In the genomic region with DNA sequence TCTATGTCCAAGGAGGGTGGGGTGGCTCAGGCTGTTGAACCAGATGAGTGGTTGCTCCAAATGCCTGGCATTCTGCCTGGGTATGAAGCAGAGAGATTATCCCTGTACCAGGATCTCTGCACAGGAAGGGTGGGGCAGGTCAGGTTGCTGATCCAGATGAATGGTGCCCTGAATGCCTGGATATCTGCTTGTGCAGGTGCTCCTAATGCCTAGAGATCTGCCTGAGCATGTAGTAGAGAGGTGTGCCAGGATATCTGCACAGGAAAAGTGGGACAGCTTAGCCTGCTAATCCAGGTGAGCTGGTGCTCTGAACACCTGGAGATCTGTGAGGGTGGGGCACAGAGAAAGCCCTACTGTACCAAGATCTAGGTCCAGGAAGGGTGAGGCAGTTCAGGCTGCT, we compare ENCODE assay signal across 24 cellular contexts.
"Had no signal": no experiment of that assay in that cellular context is flagged by ENCODE, and none has a peak within 500 bp of the region (broad histone marks: within the 10 kb centered on the region; RNA-seq: fewer than 3 reads in every experiment).

No MANE protein-coding gene starts in this region.

- H3K36me3 ChIP-seq: pancreas, suprapubic skin, thyroid gland, upper lobe of left lung, uterus had no signal

- H3K27me3 Mint-ChIP-seq: progenitor cell of endocrine pancreas had no signal

- DNase-seq: effector memory CD8-positive, alpha-beta T cell; erythroblast; foreskin fibroblast; head of caudate nucleus; left colon; left ventricle myocardium superior; mesendoderm; naive B cell; occipital lobe; pancreas; right cardiac atrium; stimulated activated CD4-positive, alpha-beta T cell treated with anti-CD3 and anti-CD28 coated beads, Interleukin-4, amount 100 ng/mL, for 1 hour; stimulated activated CD8-positive, alpha-beta memory T cell treated with anti-CD3 and anti-CD28 coated beads, Interleukin-4, amount 100 ng/mL, for 48 hours; stimulated activated naive CD8-positive, alpha-beta T cell treated with anti-CD3 and anti-CD28 coated beads, Interleukin-15, Interleukin-2, amounts not matched to agents 100 U/mL and 50 U/mL, for 24 hours; thyroid gland; upper lobe of left lung; uterus had no signal

- H3K27me3 ChIP-seq: hepatocyte, pancreas, suprapubic skin, thyroid gland, upper lobe of left lung, uterus had no signal

- H3K4me1 ChIP-seq: pancreas, suprapubic skin, thyroid gland, upper lobe of left lung, uterus had no signal

- H3K4me3 Mint-ChIP-seq: dendritic cell treated with granulocyte-macrophage colony-stimulating factor and Interleukin-4, amounts not matched to agents 40 ng/mL and 50 ng/mL, for 4 days; effector memory CD8-positive, alpha-beta T cell; naive B cell; nephron; stimulated activated effector memory CD8-positive, alpha-beta T cell treated with anti-CD3 and anti-CD28 coated beads, Interleukin-12 subunit alpha, Interleukin-12 subunit beta, amount 100 ng/mL, for 72 hours had no signal

- H3K4me3 ChIP-seq: hepatocyte, lung, pancreas, suprapubic skin, thyroid gland, upper lobe of left lung, uterus had no signal

- H3K36me3 Mint-ChIP-seq: stimulated activated effector memory CD8-positive, alpha-beta T cell treated with anti-CD3 and anti-CD28 coated beads, Interleukin-12 subunit alpha, Interleukin-12 subunit beta, amount 100 ng/mL, for 72 hours had no signal

- H3K27ac Mint-ChIP-seq: dendritic cell treated with granulocyte-macrophage colony-stimulating factor and Interleukin-4, amounts not matched to agents 40 ng/mL and 50 ng/mL, for 4 days; effector memory CD8-positive, alpha-beta T cell; naive B cell; nephron; progenitor cell of endocrine pancreas; stimulated activated effector memory CD8-positive, alpha-beta T cell treated with anti-CD3 and anti-CD28 coated beads, Interleukin-12 subunit alpha, Interleukin-12 subunit beta, amount 100 ng/mL, for 72 hours had no signal

- ATAC-seq: effector memory CD8-positive, alpha-beta T cell; left colon; left ventricle myocardium superior; pancreas; right cardiac atrium; stimulated activated naive CD8-positive, alpha-beta T cell treated with anti-CD3 and anti-CD28 coated beads, Interleukin-15, Interleukin-2, amounts not matched to agents 100 U/mL and 50 U/mL, for 24 hours had no signal

- H3K4me1 Mint-ChIP-seq: naive B cell; nephron; stimulated activated effector memory CD8-positive, alpha-beta T cell treated with anti-CD3 and anti-CD28 coated beads, Interleukin-12 subunit alpha, Interleukin-12 subunit beta, amount 100 ng/mL, for 72 hours had no signal

- H3K9me3 ChIP-seq: pancreas, suprapubic skin, thyroid gland had no signal

- H3K27ac ChIP-seq: hepatocyte, pancreas, thyroid gland, upper lobe of left lung, uterus had no signal
